Comparison of ENCODE assay signal across 8 cellular contexts in genomic region chr5:59099270-59099994, GRCh38.
DNase-seq lines count a peak whose midpoint lies in the region; ATAC-seq, FAIRE-seq and TF ChIP-seq lines count a peak whose summit lies in the region.

No MANE protein-coding gene starts in this region.

- peaks cover 3 to 7% of the 10 kb centered on the region in 2 donors for H3K9me3 Mint-ChIP-seq in activated T-cell treated with anti-CD3 and anti-CD28 coated beads, Interleukin-2, amount 50 U/mL, for 72 hours
- peaks cover 0 to 7% (median 0%) of the 10 kb centered on the region in 9 donors for H3K9me3 Mint-ChIP-seq in naive thymus-derived CD8-positive, alpha-beta T cell
- no peaks in the 10 kb centered on the region for H3K9me3 Mint-ChIP-seq in glutamatergic neuron (ENCODE audit: unreplicated experiment)

- H3K27me3 Mint-ChIP-seq in activated T-cell treated with anti-CD3 and anti-CD28 coated beads, Interleukin-2, amount 50 U/mL, for 72 hours (ENCODE audit: low read depth): peaks cover 6% of the 10 kb centered on the region
- H3K27me3 Mint-ChIP-seq in naive thymus-derived CD8-positive, alpha-beta T cell: no peaks in the 10 kb centered on the region
- H3K27me3 Mint-ChIP-seq in glutamatergic neuron (ENCODE audit: unreplicated experiment): no peaks in the 10 kb centered on the region

- DNase-seq in GM12892 (ENCODE audit: insufficient read length) (no peak), glutamatergic neuron (no peak), COR-L47 (lab: John Stamatoyannopoulos, UW) (no peak), NCI-H1694 treated with DMSO at 0.1 percent for 48 hours (lab: John Stamatoyannopoulos, UW) (no peak)
- DNase-seq in activated T-cell treated with anti-CD3 and anti-CD28 coated beads, Interleukin-2, amount 50 U/mL, for 72 hours: peak; percentile 60 to 65
- peak in 4 of 10 donors; percentile 6 to 47 (median 25) for DNase-seq in naive thymus-derived CD8-positive, alpha-beta T cell

- POLR2A ChIA-PET in naive thymus-derived CD8-positive, alpha-beta T cell (lab: Charles Lee): no interaction called here

- ATAC-seq in HG03442 (IDR thresholded peaks at IDR 0.05; ENCODE audit: unreplicated experiment) (peak; percentile 95), GM21737 (IDR thresholded peaks at IDR 0.05; ENCODE audit: unreplicated experiment) (no peak)
- peak; percentile 99 for ATAC-seq in activated T-cell treated with anti-CD3 and anti-CD28 coated beads, Interleukin-2, amount 50 U/mL, for 72 hours (replicated peaks in 1 of 2)
- peak; percentile 77 to 90 for ATAC-seq in naive thymus-derived CD8-positive, alpha-beta T cell

- peak overlapping the region; percentile 25 for H3K27ac Mint-ChIP-seq in activated T-cell treated with anti-CD3 and anti-CD28 coated beads, Interleukin-2, amount 50 U/mL, for 72 hours
- peak overlapping the region in 9 of 10 donors; percentile 1 to 93 (median 30) for H3K27ac Mint-ChIP-seq in naive thymus-derived CD8-positive, alpha-beta T cell
- H3K27ac Mint-ChIP-seq in glutamatergic neuron (ENCODE audit: unreplicated experiment): no peak overlapping the region

- no peak for TF ChIP-seq POLR2A in GM12892 (IDR thresholded peaks at IDR 0.05; ENCODE audit: low read depth, low read length)

- no peak for TF ChIP-seq CTCF in glutamatergic neuron (IDR thresholded peaks at IDR 0.05; ENCODE audit: partially characterized antibody, unreplicated experiment)

- H3K4me3 Mint-ChIP-seq in activated T-cell treated with anti-CD3 and anti-CD28 coated beads, Interleukin-2, amount 50 U/mL, for 72 hours: peak overlapping the region; percentile 38 to 53
- H3K4me3 Mint-ChIP-seq in naive thymus-derived CD8-positive, alpha-beta T cell: peak overlapping the region in 3 of 10 donors; percentile 2 to 57 (median 49)
- H3K4me3 Mint-ChIP-seq in glutamatergic neuron (ENCODE audit: unreplicated experiment): no peak overlapping the region

- peak; percentile 21 for FAIRE-seq in GM12892 (lab: Jason Lieb, UNC)

- H3K36me3 Mint-ChIP-seq in activated T-cell treated with anti-CD3 and anti-CD28 coated beads, Interleukin-2, amount 50 U/mL, for 72 hours (ENCODE audit: insufficient read depth in 2 of 2): peaks cover 3 to 7% of the 10 kb centered on the region in 2 donors
- no peaks in the 10 kb centered on the region for H3K36me3 Mint-ChIP-seq in naive thymus-derived CD8-positive, alpha-beta T cell
- no peaks in the 10 kb centered on the region for H3K36me3 Mint-ChIP-seq in glutamatergic neuron (ENCODE audit: unreplicated experiment)

- H3K4me1 Mint-ChIP-seq in activated T-cell treated with anti-CD3 and anti-CD28 coated beads, Interleukin-2, amount 50 U/mL, for 72 hours (ENCODE audit: low read depth): peaks cover 51% of the 10 kb centered on the region
- H3K4me1 Mint-ChIP-seq in naive thymus-derived CD8-positive, alpha-beta T cell: peaks cover 9 to 30% (median 21%) of the 10 kb centered on the region in 4 donors
- no peaks in the 10 kb centered on the region for H3K4me1 Mint-ChIP-seq in glutamatergic neuron (ENCODE audit: low read depth, unreplicated experiment)

Comparison
In these comparisons a context has a peak if more than half of its experiments do, and no peak if none do; other contexts are left out.
1. DNase-seq: peak in activated T-cell treated with anti-CD3 and anti-CD28 coated beads, Interleukin-2, amount 50 U/mL, for 72 hours (2 of 2); none in GM12892 (single experiment), glutamatergic neuron (single experiment), COR-L47 (single experiment) and NCI-H1694 treated with DMSO at 0.1 percent for 48 hours (single experiment).